9 cellular contexts compared by ENCODE assay signal in genomic region chr9:128550226-128550625, GRCh38. TPM values are rescaled to one million over a fixed set of nuclear protein-coding genes. Genes with fewer than 3 reads are reported as not detected.
DNase-seq lines count a peak whose midpoint lies in the region; ATAC-seq, FAIRE-seq and TF ChIP-seq lines count a peak whose summit lies in the region.
"Had no signal": no experiment of that assay in that cellular context is flagged by ENCODE, and none has a peak within 500 bp of the region (broad histone marks: within the 10 kb centered on the region; RNA-seq: fewer than 3 reads in every experiment).

No MANE protein-coding gene starts in this region.

- TF ChIP-seq EP300 in SK-N-SH (IDR thresholded peaks at IDR 0.05; ENCODE audit: borderline replicate concordance in 1 of 2, low read depth in 1 of 2, low read length in 1 of 2), result no peak

- intact Hi-C loops in ascending aorta (cut with DNase I), result loop anchor here (5.0 kb wide), 1 partner anchor 178 kb away; the partner anchor contains the start of gene URM1

- FAIRE-seq in urothelium cell line (lab: Jason Lieb, UNC), result no peak
- FAIRE-seq: A204.1 had no signal

- peaks cover 35% of the 10 kb centered on the region for H3K4me1 Mint-ChIP-seq in nephron

- no peak overlapping the region for H3K9ac ChIP-seq in SK-N-SH

- DNase-seq in SK-N-SH (no peak), ascending aorta (ENCODE audit: low spot score in 2 of 2) (no peak), superior temporal gyrus (ENCODE audit: extremely low spot score) (peak; percentile 66), urothelium cell line (ENCODE audit: low spot score) (no peak)

- WGBS in SK-N-SH (ENCODE audit: low lambda C conversion rate), result 89% methylated on average over 2 of the region's 2 CpGs

- CTCF ChIA-PET in SK-N-SH (lab: Yijun Ruan, JAX), result interaction anchor here (0.9 to 2.7 kb wide), 5 partner anchors 9 to 188 kb away, joined by 3 to 10 read pairs (median 3); no protein-coding TSS in a partner anchor

- peak overlapping the region; percentile 87; the same call in 1 of the 2 replicates for H3K4me2 ChIP-seq in SK-N-SH

- POLR2A ChIA-PET in SK-N-SH (lab: Yijun Ruan, JAX), result interaction anchor here (1.1 to 3.7 kb wide), 3 partner anchors 12 to 45 kb away, joined by 4 to 15 read pairs (median 4); partner anchors contain the start of gene GLE1

- H3F3A ChIP-seq in SK-N-SH (replicated peaks; ENCODE audit: insufficient read depth), result peaks cover 29% of the 10 kb centered on the region

- ATAC-seq in SK-N-SH treated with all-trans-retinoic acid at 6 μM for 48 hours (no peak), GM18519 (IDR thresholded peaks at IDR 0.05; ENCODE audit: low FRiP score, unreplicated experiment) (no peak), HG03159 (IDR thresholded peaks at IDR 0.05; ENCODE audit: unreplicated experiment) (no peak)

- peak overlapping the region; percentile 90 to 98 (median 97) for H3K27ac Mint-ChIP-seq in nephron

- H3K4me1 ChIP-seq in SK-N-SH (ENCODE audit: control insufficient read depth in 1 of 2, insufficient read depth in 2 of 2, low read depth in 1 of 2, low read length in 1 of 2), result peaks cover 25 to 26% of the 10 kb centered on the region in 2 experiments
- H3K4me1 ChIP-seq in ascending aorta, result peaks cover 5 to 24% of the 10 kb centered on the region in 2 donors

- H3K9me2 ChIP-seq in SK-N-SH, result no peaks in the 10 kb centered on the region

- H3K27me3 ChIP-seq in SK-N-SH (ENCODE audit: insufficient read depth) (no peaks in the 10 kb centered on the region), ascending aorta (no peaks in the 10 kb centered on the region)

- no peak for TF ChIP-seq RAD21 in SK-N-SH (IDR thresholded peaks at IDR 0.05; ENCODE audit: low read length)

- peaks cover 19% of the 10 kb centered on the region for H4K20me1 ChIP-seq in SK-N-SH (ENCODE audit: insufficient read depth)

- no peaks in the 10 kb centered on the region for H3K9me3 Mint-ChIP-seq in nephron

- no peaks in the 10 kb centered on the region for H3K27me3 Mint-ChIP-seq in nephron (ENCODE audit: low read depth)

- no peaks in the 10 kb centered on the region for H3K36me3 Mint-ChIP-seq in nephron (ENCODE audit: low read depth)

- H3K4me3 ChIP-seq in SK-N-SH (ENCODE audit: low read depth in 2 of 2, low read length in 1 of 2) (no peak overlapping the region), ascending aorta (no peak overlapping the region)

- H3K9me3 ChIP-seq in SK-N-SH (no peaks in the 10 kb centered on the region), ascending aorta (no peaks in the 10 kb centered on the region)

- peak overlapping the region; percentile 54; the same call in 1 of the 2 replicates for H2AFZ ChIP-seq in SK-N-SH (ENCODE audit: low read depth)

- peak overlapping the region; percentile 30 to 76; a peak in 3 of 4 replicates for H3K27ac ChIP-seq in SK-N-SH (ENCODE audit: low read depth in 2 of 2, low read length in 1 of 2)
- H3K27ac ChIP-seq in ascending aorta, result peak overlapping the region; percentile 96 to 98

- TF ChIP-seq CTCF in SK-N-SH (IDR thresholded peaks at IDR 0.05) (no peak), ascending aorta (IDR thresholded peaks at IDR 0.05) (no peak), nephron (IDR thresholded peaks at IDR 0.05; ENCODE audit: unreplicated experiment in 3 of 3) (no peak)

- H3K4me3 Mint-ChIP-seq in nephron, result peak overlapping the region; percentile 55 to 95 (median 95)

- peaks cover 0 to 3% of the 10 kb centered on the region in 2 experiments for H3K36me3 ChIP-seq in SK-N-SH (replicated peaks in 1 of 2; ENCODE audit: control insufficient read depth in 1 of 2, insufficient read depth in 2 of 2, low read length in 1 of 2)
- no peaks in the 10 kb centered on the region for H3K36me3 ChIP-seq in ascending aorta

- H3K79me2 ChIP-seq in SK-N-SH (ENCODE audit: insufficient read depth), result peaks cover 28% of the 10 kb centered on the region

TF ChIP-seq in SK-N-SH, 30 proteins besides CTCF, POLR2A, EP300 and RAD21:
- TF ChIP-seq TAF1 (IDR thresholded peaks at IDR 0.05; ENCODE audit: borderline replicate concordance, low read depth, low read length) (no peak), RFX5 (IDR thresholded peaks at IDR 0.05; ENCODE audit: low read length) (no peak), EZH2phosphoT487 (IDR thresholded peaks at IDR 0.05; ENCODE audit: borderline replicate concordance, low read depth) (no peak)

TF ChIP-seq in SK-N-SH treated with all-trans-retinoic acid at 6 μM for 48 hours, 23 proteins besides CTCF, POLR2A, EP300 and RAD21:
- no peak for TF ChIP-seq CSRNP3 (CRISPR knock-in tag; IDR thresholded peaks at IDR 0.05)
- no peak for TF ChIP-seq PPARA (CRISPR knock-in tag; IDR thresholded peaks at IDR 0.05; ENCODE audit: borderline replicate concordance)
- TF ChIP-seq CSDC2 (CRISPR knock-in tag; IDR thresholded peaks at IDR 0.05), result no peak
- no peak for TF ChIP-seq ZNF70 (CRISPR knock-in tag; IDR thresholded peaks at IDR 0.05)
- TF ChIP-seq ZNF8 (CRISPR knock-in tag; IDR thresholded peaks at IDR 0.05), result no peak
- no peak for TF ChIP-seq ZC3H10 (CRISPR knock-in tag; IDR thresholded peaks at IDR 0.05)
- no peak for TF ChIP-seq BACH2 (CRISPR knock-in tag; IDR thresholded peaks at IDR 0.05; ENCODE audit: borderline replicate concordance)
- TF ChIP-seq ESRRG (CRISPR knock-in tag; IDR thresholded peaks at IDR 0.05), result no peak
- TF ChIP-seq TCF4 (CRISPR knock-in tag; IDR thresholded peaks at IDR 0.05; ENCODE audit: borderline replicate concordance), result no peak
- no peak for TF ChIP-seq RARB (CRISPR knock-in tag; IDR thresholded peaks at IDR 0.05)
- TF ChIP-seq SNAI2 (CRISPR knock-in tag; IDR thresholded peaks at IDR 0.05), result no peak
- TF ChIP-seq OSR1 (CRISPR knock-in tag; IDR thresholded peaks at IDR 0.05), result no peak
- no peak for TF ChIP-seq ZFP3 (CRISPR knock-in tag; IDR thresholded peaks at IDR 0.05)
- TF ChIP-seq ZFP30 (CRISPR knock-in tag; IDR thresholded peaks at IDR 0.05), result no peak
- TF ChIP-seq GLIS3 (CRISPR knock-in tag; IDR thresholded peaks at IDR 0.05), result no peak

RNA-seq across cellular contexts. Expression of gene SPTAN1, which starts 2.2 kb away (rescaled TPM):
- 142 and 177 TPM in 2 replicates for polyA plus RNA-seq in SK-N-SH (2012; rRNA removed)
- 58.5 and 73.3 TPM in 2 replicates for polyA plus RNA-seq in SK-N-SH (2012; cell fraction: cytosol; rRNA removed)
- 515 and 797 TPM in 2 replicates for polyA plus RNA-seq in SK-N-SH (2012; cell fraction: nucleus; rRNA removed)
- 687 TPM for total RNA-seq in ascending aorta

RNA-seq across cellular contexts. Expression of gene GLE1, which starts 45.7 kb away (rescaled TPM):
- polyA plus RNA-seq in SK-N-SH (2012; rRNA removed), result 13.8 and 15.9 TPM in 2 replicates
- polyA plus RNA-seq in SK-N-SH (2012; cell fraction: cytosol; rRNA removed), result 13.5 and 14.1 TPM in 2 replicates
- polyA plus RNA-seq in SK-N-SH (2012; cell fraction: nucleus; rRNA removed), result 17.5 and 22.3 TPM in 2 replicates
- total RNA-seq in ascending aorta, result 6.3 TPM
